1 cellular context compared by ENCODE assay signal in genomic region chr16:23485841-23486240, GRCh38.
TF ChIP-seq lines count a peak whose summit lies in the region.

No MANE protein-coding gene starts in this region.

TF ChIP-seq in HepG2, 621 proteins besides CTCF, POLR2A, EP300 and RAD21:
- TF ChIP-seq RXRB (CRISPR knock-in tag; IDR thresholded peaks at IDR 0.05; ENCODE audit: borderline replicate concordance) (no peak), BCL3 (CRISPR knock-in tag; IDR thresholded peaks at IDR 0.05) (no peak), ZNF256 (CRISPR knock-in tag; conservative IDR thresholded peaks at IDR 0.05) (no peak), ZNF589 (CRISPR knock-in tag; conservative IDR thresholded peaks at IDR 0.05) (no peak), MNT (IDR thresholded peaks at IDR 0.05) (peak; percentile 20; the same call in 1 of the 2 replicates), ZNF44 (CRISPR knock-in tag; IDR thresholded peaks at IDR 0.05) (no peak), RBAK (CRISPR knock-in tag; IDR thresholded peaks at IDR 0.05) (no peak), ZNF766 (CRISPR knock-in tag; IDR thresholded peaks at IDR 0.05; ENCODE audit: borderline replicate concordance) (no peak)
TF ChIP-seq in HepG2: peak in this region for 1.
